17 cellular contexts compared by ENCODE assay signal in genomic region chr12:42921741-42922511, GRCh38.
DNase-seq lines count a peak whose midpoint lies in the region; ATAC-seq and TF ChIP-seq lines count a peak whose summit lies in the region.
"Had no signal": no experiment of that assay in that cellular context is flagged by ENCODE, and none has a peak within 500 bp of the region (broad histone marks: within the 10 kb centered on the region; RNA-seq: fewer than 3 reads in every experiment).

No MANE protein-coding gene starts in this region.

- H3K27me3 Mint-ChIP-seq in nephron progenitor cell (ENCODE audit: low read depth, poor library complexity): no peaks in the 10 kb centered on the region

- H3K4me3 ChIP-seq in epithelial cell of esophagus (ENCODE audit: low read length): no peak overlapping the region
- H3K4me3 ChIP-seq: BLaER1 treated with 17β-estradiol and CSF1 and Interleukin-3, amounts not matched to agents 10 nM and 100 nM; mucosa of descending colon had no signal

- H3K4me1 Mint-ChIP-seq in nephron progenitor cell: peaks cover 51% of the 10 kb centered on the region

- H3K36me3 Mint-ChIP-seq in nephron progenitor cell (ENCODE audit: low read depth): no peaks in the 10 kb centered on the region

- DNase-seq in NCI-H1930 (lab: John Stamatoyannopoulos, UW) (peak; percentile 43 to 76), epithelial cell of esophagus (ENCODE audit: low read depth) (peak; percentile 36), nephron progenitor cell (no peak), COLO668 (lab: John Stamatoyannopoulos, UW; ENCODE audit: unreplicated experiment) (no peak), DMS53 treated with DMSO at 0.1 percent for 48 hours (lab: John Stamatoyannopoulos, UW; ENCODE audit: unreplicated experiment) (no peak)
- DNase-seq: activated CD8-positive, alpha-beta memory T cell treated with anti-CD3 and anti-CD28 coated beads for 24 hours; activated naive CD4-positive, alpha-beta T cell treated with Interleukin-2 at 50 U/mL for 16 hours; central memory CD4-positive, alpha-beta T cell; mucosa of descending colon; NCI-H1092 treated with DMSO at 0.1 percent for 48 hours; NCI-H510A treated with DMSO at 0.1 percent for 48 hours; stimulated activated naive CD4-positive, alpha-beta T cell treated with Interleukin-2 at 50 U/mL for 16 hours had no signal

- H3K9me3 Mint-ChIP-seq in nephron progenitor cell: no peaks in the 10 kb centered on the region

- TF ChIP-seq CTCF in C4-2B (conservative IDR thresholded peaks at IDR 0.05) (no peak), epithelial cell of esophagus (IDR thresholded peaks at IDR 0.05; ENCODE audit: insufficient read depth, low read depth, low read length, missing control alignments) (no peak), nephron progenitor cell (IDR thresholded peaks at IDR 0.05) (no peak)

- H3K27ac ChIP-seq in C4-2B: peak overlapping the region; percentile 32; the same call in 1 of the 2 replicates
- H3K27ac ChIP-seq: BLaER1 treated with 17β-estradiol and CSF1 and Interleukin-3, amounts not matched to agents 10 nM and 100 nM had no signal

- H3K27ac Mint-ChIP-seq in nephron progenitor cell: peak overlapping the region; percentile 31

- H3K4me3 Mint-ChIP-seq in nephron progenitor cell: no peak overlapping the region

- no peak for ATAC-seq in HG03521 (IDR thresholded peaks at IDR 0.05; ENCODE audit: unreplicated experiment)
- no peak for ATAC-seq in GM18519 (IDR thresholded peaks at IDR 0.05; ENCODE audit: low FRiP score, unreplicated experiment)
- ATAC-seq: esophagus mucosa, mucosa of descending colon had no signal

Comparison
In these comparisons a context has a peak if more than half of its experiments do, and no peak if none do; other contexts are left out.
1. DNase-seq: peak in NCI-H1930 (2 of 2) and epithelial cell of esophagus (single experiment); none in nephron progenitor cell (single experiment), COLO668 (single experiment) and DMS53 treated with DMSO at 0.1 percent for 48 hours (single experiment).